ENCODE assay signal across 24 cellular contexts in the genomic region with DNA sequence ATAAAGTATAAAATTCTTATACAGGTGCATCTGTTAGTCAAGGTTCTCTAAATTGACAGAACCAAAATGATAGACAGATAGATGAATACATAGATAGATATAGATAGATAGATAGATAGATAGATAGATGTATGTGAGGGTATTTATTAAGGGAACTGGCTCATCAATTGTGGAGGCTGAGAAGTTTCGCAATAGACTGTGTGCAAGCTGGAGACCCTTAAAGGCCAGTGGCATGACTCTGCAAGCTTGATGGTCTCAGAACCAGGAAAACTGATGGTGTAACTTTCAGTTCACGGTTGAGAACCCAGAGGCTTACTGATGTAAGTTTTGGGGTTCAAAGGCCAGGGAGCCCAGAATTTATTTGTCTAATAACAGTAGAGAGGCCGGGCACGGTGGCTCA.
"Had no signal": no experiment of that assay in that cellular context is flagged by ENCODE, and none has a peak within 500 bp of the region (broad histone marks: within the 10 kb centered on the region; RNA-seq: fewer than 3 reads in every experiment).

No MANE protein-coding gene starts in this region.

- DNase-seq: colonic mucosa; cortex of kidney; effector CD8-positive, alpha-beta T cell; effector memory CD8-positive, alpha-beta T cell; endodermal cell; erythroblast; esophagus squamous epithelium; foreskin keratinocyte; heart right ventricle; hippocampal formation; left cardiac atrium; left ventricle myocardium superior; lower lobe of right lung; mesenchymal stem cell; mucosa of descending colon; naive B cell; naive thymus-derived CD8-positive, alpha-beta T cell had no signal

- H3K4me3 ChIP-seq: colonic mucosa, esophagus squamous epithelium, gastroesophageal sphincter, heart right ventricle, left lung, lower lobe of right lung, mucosa of descending colon had no signal

- H3K36me3 ChIP-seq: colonic mucosa, esophagus squamous epithelium, gastroesophageal sphincter, heart right ventricle, left lung, lower lobe of right lung had no signal

- ATAC-seq: effector memory CD8-positive, alpha-beta T cell; esophagus mucosa; foreskin keratinocyte; gastroesophageal sphincter; heart right ventricle; left cardiac atrium; left lung; left ventricle myocardium superior; lower lobe of right lung; mucosa of descending colon; naive thymus-derived CD8-positive, alpha-beta T cell had no signal

- H3K27me3 ChIP-seq: colonic mucosa, esophagus squamous epithelium, foreskin keratinocyte, gastroesophageal sphincter, heart right ventricle, left lung had no signal

- H3K4me1 ChIP-seq: colonic mucosa, esophagus squamous epithelium, foreskin keratinocyte, gastroesophageal sphincter, heart right ventricle, left lung, lower lobe of right lung had no signal

- FAIRE-seq: endometrium, islet of Langerhans, keratinocyte had no signal

- H3K9me3 ChIP-seq: colonic mucosa, esophagus squamous epithelium, lower lobe of right lung had no signal

- H3K27ac ChIP-seq: colonic mucosa, epithelial cell of prostate, esophagus squamous epithelium, foreskin keratinocyte, gastroesophageal sphincter, heart right ventricle, left lung, lower lobe of right lung had no signal
